In genomic region chr5:96851312-96852062, GRCh38 we compare ENCODE assay signal across 18 cellular contexts.
"Had no signal": no experiment of that assay in that cellular context is flagged by ENCODE, and none has a peak within 500 bp of the region (broad histone marks: within the 10 kb centered on the region; RNA-seq: fewer than 3 reads in every experiment).

No MANE protein-coding gene starts in this region.

- H3K36me3 ChIP-seq: lower lobe of right lung, stomach, thyroid gland, uterus had no signal

- DNase-seq: activated CD4-positive, alpha-beta T cell treated with anti-CD3 and anti-CD28 coated beads for 4 hours; activated CD8-positive, alpha-beta memory T cell treated with anti-CD3 and anti-CD28 coated beads, Interleukin-2, amount 50 U/mL, for 48 hours; activated CD8-positive, alpha-beta T cell treated with anti-CD3 and anti-CD28 coated beads for 36 hours; activated naive CD4-positive, alpha-beta T cell treated with anti-CD3 and anti-CD28 coated beads for 36 hours; amniotic stem cell; body of pancreas; cerebellar nuclear complex; dermis blood vessel endothelial cell; glutamatergic neuron; left cardiac atrium; lower lobe of right lung; stimulated activated CD4-positive, alpha-beta T cell treated with anti-CD3 and anti-CD28 coated beads, Interleukin-4, amount 100 ng/mL, for 24 hours; stomach; T-helper 1 cell; thyroid gland; uterus had no signal

- H3K4me1 Mint-ChIP-seq: mesothelial cell of epicardium had no signal

- H3K4me1 ChIP-seq: body of pancreas, lower lobe of right lung, thyroid gland, uterus had no signal

- H3K27me3 ChIP-seq: body of pancreas, stomach, thyroid gland, uterus had no signal

- H3K4me3 Mint-ChIP-seq: activated CD8-positive, alpha-beta T cell treated with anti-CD3 and anti-CD28 coated beads for 36 hours; activated naive CD4-positive, alpha-beta T cell treated with anti-CD3 and anti-CD28 coated beads for 36 hours; activated T-helper 1 cell treated with anti-CD3 and anti-CD28 coated beads, Interleukin-12 subunit alpha, Interleukin-12 subunit beta, Interleukin-2, Interleukin-4 antibody, amounts not matched to agents 30 ng/mL and 10 ng/mL and 1 ng/mL, durations not matched to agents 14 hours and 24 hours and 36 hours; mesothelial cell of epicardium had no signal

- H3K4me3 ChIP-seq: body of pancreas, lower lobe of right lung, stomach, thyroid gland, uterus had no signal

- H3K27ac Mint-ChIP-seq: activated CD8-positive, alpha-beta T cell treated with anti-CD3 and anti-CD28 coated beads for 36 hours; activated naive CD4-positive, alpha-beta T cell treated with anti-CD3 and anti-CD28 coated beads for 36 hours; activated T-helper 1 cell treated with anti-CD3 and anti-CD28 coated beads, Interleukin-12 subunit alpha, Interleukin-12 subunit beta, Interleukin-2, Interleukin-4 antibody, amounts not matched to agents 30 ng/mL and 10 ng/mL and 1 ng/mL, durations not matched to agents 14 hours and 24 hours and 36 hours; mesothelial cell of epicardium had no signal

- H3K9me3 Mint-ChIP-seq: activated CD8-positive, alpha-beta T cell treated with anti-CD3 and anti-CD28 coated beads for 36 hours had no signal

- H3K9me3 ChIP-seq: body of pancreas, lower lobe of right lung, thyroid gland, uterus had no signal
